ENCODE assay signal across 8 cellular contexts in the genomic region with DNA sequence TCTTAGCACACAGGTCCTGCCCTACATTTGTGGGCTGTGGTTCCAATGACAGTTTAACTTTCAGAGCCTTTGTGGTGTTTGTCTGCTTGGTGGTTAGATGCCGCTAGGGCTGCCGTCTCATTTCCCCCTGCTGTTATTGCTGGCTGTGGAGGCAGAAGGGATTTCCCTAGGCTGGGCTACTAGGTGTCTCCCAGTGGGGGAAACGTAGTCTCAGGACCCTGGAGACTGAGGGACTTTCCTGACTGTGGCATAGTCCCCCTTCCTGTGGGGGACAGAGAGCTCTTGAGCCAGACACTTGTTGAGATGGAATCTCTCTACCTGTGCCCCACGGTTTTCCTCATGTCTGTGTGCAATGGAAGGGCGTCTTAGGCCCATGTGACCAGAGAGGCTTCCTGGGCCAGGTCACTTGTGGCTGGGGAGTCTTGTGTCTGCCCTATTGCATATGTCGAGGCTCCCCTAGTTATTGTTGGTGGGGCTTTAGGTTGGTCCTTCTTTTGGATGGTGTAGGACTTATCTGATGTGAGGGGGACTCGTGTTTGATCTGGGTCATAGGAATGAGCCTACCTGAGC.
A peak's percentile ranks its signal among the peaks of the same experiment; 100 is the strongest.
DNase-seq lines count a peak whose midpoint lies in the region; ATAC-seq and TF ChIP-seq lines count a peak whose summit lies in the region.

No MANE protein-coding gene starts in this region.

- DNase-seq in GM06990 (ENCODE audit: extremely low read depth, insufficient read length) (peak; percentile 71), LHCN-M2 (ENCODE audit: low read depth) (peak; percentile 34), hepatic stellate cell (ENCODE audit: low spot score) (no peak), NCI-H2171 treated with DMSO at 0.1 percent for 48 hours (lab: John Stamatoyannopoulos, UW) (no peak), PC-3 (no peak)
- DNase-seq in activated T-cell treated with anti-CD3 and anti-CD28 coated beads, Interleukin-2, amount 50 U/mL, for 72 hours, result peak; percentile 78 to 85
- peak; percentile 11 to 20 for DNase-seq in stimulated activated CD4-positive, alpha-beta T cell treated with anti-CD3 and anti-CD28 coated beads, Interleukin-12 subunit alpha, Interleukin-12 subunit beta, amount 100 ng/mL, for 24 hours (ENCODE audit: low read depth in 2 of 2)

- no peak overlapping the region for H3K27ac ChIP-seq in PC-3 (ENCODE audit: low read length)

- no TSS peak for BruUV-seq in PC-3 (replicated peaks; lab: Mats Ljungman, UMichigan)

- ATAC-seq in GM21619 (IDR thresholded peaks at IDR 0.05; ENCODE audit: unreplicated experiment) (peak; percentile 98), PC-3 (no peak)
- peak; percentile 98 to 99 for ATAC-seq in activated T-cell treated with anti-CD3 and anti-CD28 coated beads, Interleukin-2, amount 50 U/mL, for 72 hours (replicated peaks in 1 of 2)

- peaks cover 48% of the 10 kb centered on the region for H3K4me1 Mint-ChIP-seq in activated T-cell treated with anti-CD3 and anti-CD28 coated beads, Interleukin-2, amount 50 U/mL, for 72 hours (ENCODE audit: low read depth)

- H3K27me3 ChIP-seq in GM06990 (replicated peaks; ENCODE audit: control insufficient read depth, insufficient read depth, low read length), result no peaks in the 10 kb centered on the region
- no peaks in the 10 kb centered on the region for H3K27me3 ChIP-seq in PC-3 (ENCODE audit: low read length)

- H3K27ac Mint-ChIP-seq in activated T-cell treated with anti-CD3 and anti-CD28 coated beads, Interleukin-2, amount 50 U/mL, for 72 hours, result peak overlapping the region; percentile 10

- peak overlapping the region; percentile 77 to 80 for H3K4me3 Mint-ChIP-seq in activated T-cell treated with anti-CD3 and anti-CD28 coated beads, Interleukin-2, amount 50 U/mL, for 72 hours

- H3K4me3 ChIP-seq in GM06990 (replicated peaks; ENCODE audit: low read depth, low read length) (no peak overlapping the region), PC-3 (ENCODE audit: low read length) (no peak overlapping the region)

- CTCF ChIA-PET in PC-3 (lab: Charles Lee), result no interaction called here

- H3K9me3 ChIP-seq in PC-3 (ENCODE audit: low read length), result no peaks in the 10 kb centered on the region

- H3K27me3 Mint-ChIP-seq in activated T-cell treated with anti-CD3 and anti-CD28 coated beads, Interleukin-2, amount 50 U/mL, for 72 hours (ENCODE audit: low read depth), result peaks cover 6% of the 10 kb centered on the region

- no peak overlapping the region for H3K4me2 ChIP-seq in PC-3 (ENCODE audit: low read length)

- H4K20me1 ChIP-seq in PC-3 (ENCODE audit: low read length), result no peaks in the 10 kb centered on the region

- no peak overlapping the region for H3K9ac ChIP-seq in PC-3 (ENCODE audit: low read length)

- H3K36me3 ChIP-seq in GM06990 (ENCODE audit: control insufficient read depth, insufficient read depth, low read length), result no peaks in the 10 kb centered on the region
- no peaks in the 10 kb centered on the region for H3K36me3 ChIP-seq in PC-3 (ENCODE audit: low read depth, low read length)

- peaks cover 0 to 1% of the 10 kb centered on the region in 2 donors for H3K36me3 Mint-ChIP-seq in activated T-cell treated with anti-CD3 and anti-CD28 coated beads, Interleukin-2, amount 50 U/mL, for 72 hours (ENCODE audit: insufficient read depth in 2 of 2)

- no peak overlapping the region for H2AFZ ChIP-seq in PC-3 (ENCODE audit: low read length)

- intact Hi-C loops in PC-3 (cut with micrococcal nuclease), result no loop called here

- TF ChIP-seq CTCF in GM06990 (IDR thresholded peaks at IDR 0.05; ENCODE audit: insufficient read depth, low read length, poor library complexity, severe bottlenecking), result no peak
- TF ChIP-seq CTCF in PC-3 (conservative IDR thresholded peaks at IDR 0.05; ENCODE audit: low read depth, low read length), result no peak

- POLR2A ChIA-PET in PC-3 (lab: Charles Lee; ENCODE audit: unreplicated experiment), result no interaction called here

- H3F3A ChIP-seq in PC-3 (ENCODE audit: low read length, unreplicated experiment), result no peaks in the 10 kb centered on the region

- H3K4me1 ChIP-seq in PC-3 (ENCODE audit: insufficient read depth, low read length), result no peaks in the 10 kb centered on the region

- H3K9me2 ChIP-seq in PC-3 (replicated peaks; ENCODE audit: low read length), result no peaks in the 10 kb centered on the region

- no peaks in the 10 kb centered on the region for H3K9me3 Mint-ChIP-seq in activated T-cell treated with anti-CD3 and anti-CD28 coated beads, Interleukin-2, amount 50 U/mL, for 72 hours

- peaks cover 17% of the 10 kb centered on the region for H3K79me2 ChIP-seq in PC-3 (ENCODE audit: low read length)

Comparison
In these comparisons a context has a peak if more than half of its experiments do, and no peak if none do; other contexts are left out.
1. DNase-seq: peak in GM06990 (single experiment), LHCN-M2 (single experiment), activated T-cell treated with anti-CD3 and anti-CD28 coated beads, Interleukin-2, amount 50 U/mL, for 72 hours (2 of 2) and stimulated activated CD4-positive, alpha-beta T cell treated with anti-CD3 and anti-CD28 coated beads, Interleukin-12 subunit alpha, Interleukin-12 subunit beta, amount 100 ng/mL, for 24 hours (2 of 2); none in hepatic stellate cell (single experiment), NCI-H2171 treated with DMSO at 0.1 percent for 48 hours (single experiment) and PC-3 (single experiment).